Comparison of ENCODE assay signal across 37 cellular contexts in genomic region chr2:59727191-59727590, GRCh38.
"Had no signal": no experiment of that assay in that cellular context is flagged by ENCODE, and none has a peak within 500 bp of the region (broad histone marks: within the 10 kb centered on the region; RNA-seq: fewer than 3 reads in every experiment).

No MANE protein-coding gene starts in this region.

- H3K4me3 ChIP-seq: adrenal gland, ascending aorta, body of pancreas, breast epithelium, cardiac muscle cell had no signal

- H3K9me3 ChIP-seq: adrenal gland, ascending aorta, body of pancreas, breast epithelium had no signal

- H3K36me3 Mint-ChIP-seq: activated naive CD4-positive, alpha-beta T cell treated with anti-CD3 and anti-CD28 coated beads, Interleukin-2, amount 10 ng/mL, durations not matched to agents 7 days and 5 days; activated naive CD4-positive, alpha-beta T cell treated with anti-CD3 and anti-CD28 coated beads, Interleukin-2, amount 50 U/mL, for 24 hours; activated naive CD4-positive, alpha-beta T cell treated with anti-CD3 and anti-CD28 coated beads, Interleukin-2, amount 50 U/mL, for 72 hours; activated naive CD8-positive, alpha-beta T cell; activated naive CD8-positive, alpha-beta T cell treated with anti-CD3 and anti-CD28 coated beads for 36 hours; activated naive CD8-positive, alpha-beta T cell treated with anti-CD3 and anti-CD28 coated beads, Interleukin-2, amount 10 ng/mL, durations not matched to agents 7 days and 5 days; brain had no signal

- H3K27me3 Mint-ChIP-seq: activated naive CD4-positive, alpha-beta T cell treated with anti-CD3 and anti-CD28 coated beads, Interleukin-2, amount 10 ng/mL, durations not matched to agents 7 days and 5 days; activated naive CD4-positive, alpha-beta T cell treated with anti-CD3 and anti-CD28 coated beads, Interleukin-2, amount 50 U/mL, for 24 hours; activated naive CD8-positive, alpha-beta T cell; activated naive CD8-positive, alpha-beta T cell treated with anti-CD3 and anti-CD28 coated beads for 36 hours; activated naive CD8-positive, alpha-beta T cell treated with anti-CD3 and anti-CD28 coated beads, Interleukin-2, amount 10 ng/mL, durations not matched to agents 7 days and 5 days; activated naive CD8-positive, alpha-beta T cell treated with anti-CD3 and anti-CD28 coated beads, Interleukin-2, amount 50 U/mL, for 24 hours; activated T-helper 17 cell treated with anti-CD3 and anti-CD28 coated beads, Interleukin-2, amount 50 U/mL, for 72 hours; brain; central memory CD8-positive, alpha-beta T cell had no signal

- H3K9me3 Mint-ChIP-seq: activated naive CD4-positive, alpha-beta T cell treated with anti-CD3 and anti-CD28 coated beads for 36 hours; activated naive CD4-positive, alpha-beta T cell treated with anti-CD3 and anti-CD28 coated beads, Interleukin-2, amount 10 ng/mL, durations not matched to agents 7 days and 5 days; activated naive CD4-positive, alpha-beta T cell treated with anti-CD3 and anti-CD28 coated beads, Interleukin-2, amount 50 U/mL, for 24 hours; activated naive CD4-positive, alpha-beta T cell treated with anti-CD3 and anti-CD28 coated beads, Interleukin-2, amount 50 U/mL, for 72 hours; activated naive CD8-positive, alpha-beta T cell treated with anti-CD3 and anti-CD28 coated beads for 36 hours; activated naive CD8-positive, alpha-beta T cell treated with anti-CD3 and anti-CD28 coated beads, Interleukin-2, amount 10 ng/mL, durations not matched to agents 7 days and 5 days; activated naive CD8-positive, alpha-beta T cell treated with anti-CD3 and anti-CD28 coated beads, Interleukin-2, amount 50 U/mL, for 24 hours; activated T-cell treated with anti-CD3 and anti-CD28 coated beads, Interleukin-2, amount 50 U/mL, for 24 hours; activated T-cell treated with anti-CD3 and anti-CD28 coated beads, Interleukin-2, amount 50 U/mL, for 4 hours; activated T-cell treated with anti-CD3 and anti-CD28 coated beads, Interleukin-2, amount 50 U/mL, for 72 hours; activated T-helper 1 cell treated with anti-CD3 and anti-CD28 coated beads, Interleukin-12 subunit alpha, Interleukin-12 subunit beta, Interleukin-2, Interleukin-4 antibody, amounts not matched to agents 30 ng/mL and 10 ng/mL and 1 ng/mL, durations not matched to agents 14 hours and 24 hours and 36 hours; activated T-helper 2 cell treated with anti-CD3 and anti-CD28 coated beads, Interferon-gamma antibody, Interleukin-2, Interleukin-4, amounts not matched to agents 10 μg/mL and 5 μg/mL and 100 μg/mL, durations not matched to agents 14 hours and 24 hours and 36 hours; brain had no signal

- H3K4me1 Mint-ChIP-seq: activated naive CD4-positive, alpha-beta T cell treated with anti-CD3 and anti-CD28 coated beads, Interleukin-2, amount 50 U/mL, for 24 hours; activated naive CD8-positive, alpha-beta T cell treated with anti-CD3 and anti-CD28 coated beads, Interleukin-2, amount 50 U/mL, for 24 hours; activated T-helper 17 cell treated with anti-CD3 and anti-CD28 coated beads, Interleukin-2, amount 50 U/mL, for 72 hours; central memory CD8-positive, alpha-beta T cell had no signal

- ATAC-seq: activated naive CD4-positive, alpha-beta T cell treated with anti-CD3 and anti-CD28 coated beads, Interleukin-2, amount 50 U/mL, for 72 hours; activated naive CD8-positive, alpha-beta T cell treated with anti-CD3 and anti-CD28 coated beads, Interleukin-2, amount 50 U/mL, for 24 hours; activated T-cell treated with anti-CD3 and anti-CD28 coated beads, Interleukin-2, amount 50 U/mL, for 4 hours; activated T-cell treated with anti-CD3 and anti-CD28 coated beads, Interleukin-2, amount 50 U/mL, for 72 hours; activated T-helper 17 cell treated with anti-CD3 and anti-CD28 coated beads, Interleukin-2, amount 50 U/mL, for 72 hours; body of pancreas had no signal

- H3K27me3 ChIP-seq: adrenal gland, ascending aorta, body of pancreas, brain microvascular endothelial cell, breast epithelium, cardiac muscle cell had no signal

- H3K36me3 ChIP-seq: adrenal gland, ascending aorta, brain microvascular endothelial cell, breast epithelium, cardiac muscle cell had no signal

- H3K4me1 ChIP-seq: adrenal gland, ascending aorta, body of pancreas, breast epithelium had no signal

- DNase-seq: activated effector memory CD4-positive, alpha-beta T cell treated with anti-CD3 and anti-CD28 coated beads, Interleukin-2, amount 50 U/mL, for 16 hours; activated effector memory CD4-positive, alpha-beta T cell treated with Interleukin-2 at 50 U/mL for 16 hours; activated gamma-delta T cell; activated gamma-delta T cell treated with Interleukin-2 at 50 U/mL for 16 hours; activated naive CD4-positive, alpha-beta T cell; activated naive CD4-positive, alpha-beta T cell treated with anti-CD3 and anti-CD28 coated beads for 36 hours; activated naive CD4-positive, alpha-beta T cell treated with anti-CD3 and anti-CD28 coated beads, Interleukin-2, amount 10 ng/mL, durations not matched to agents 7 days and 5 days; activated naive CD4-positive, alpha-beta T cell treated with anti-CD3 and anti-CD28 coated beads, Interleukin-2, amount 50 U/mL, for 16 hours; activated naive CD4-positive, alpha-beta T cell treated with Interleukin-2 at 50 U/mL for 16 hours; activated naive CD8-positive, alpha-beta T cell treated with anti-CD3 and anti-CD28 coated beads for 36 hours; activated naive CD8-positive, alpha-beta T cell treated with anti-CD3 and anti-CD28 coated beads, Interleukin-2, amount 10 ng/mL, durations not matched to agents 7 days and 5 days; activated naive CD8-positive, alpha-beta T cell treated with anti-CD3 and anti-CD28 coated beads, Interleukin-2, amount 50 U/mL, for 24 hours; activated T-cell treated with anti-CD3 and anti-CD28 coated beads, Interleukin-2, amount 50 U/mL, for 24 hours; activated T-cell treated with anti-CD3 and anti-CD28 coated beads, Interleukin-2, amount 50 U/mL, for 4 hours; activated T-cell treated with anti-CD3 and anti-CD28 coated beads, Interleukin-2, amount 50 U/mL, for 48 hours; activated T-cell treated with anti-CD3 and anti-CD28 coated beads, Interleukin-2, amount 50 U/mL, for 72 hours; adrenal gland; amniotic stem cell; amygdala; anterior cingulate cortex; aorta; body of pancreas; brain microvascular endothelial cell; caudate nucleus; central memory CD4-positive, alpha-beta T cell; cerebellar nuclear complex had no signal

- H3K4me3 Mint-ChIP-seq: activated naive CD4-positive, alpha-beta T cell treated with anti-CD3 and anti-CD28 coated beads for 36 hours; activated naive CD4-positive, alpha-beta T cell treated with anti-CD3 and anti-CD28 coated beads, Interleukin-2, amount 10 ng/mL, durations not matched to agents 7 days and 5 days; activated naive CD4-positive, alpha-beta T cell treated with anti-CD3 and anti-CD28 coated beads, Interleukin-2, amount 50 U/mL, for 24 hours; activated naive CD8-positive, alpha-beta T cell; activated naive CD8-positive, alpha-beta T cell treated with anti-CD3 and anti-CD28 coated beads for 36 hours; activated naive CD8-positive, alpha-beta T cell treated with anti-CD3 and anti-CD28 coated beads, Interleukin-2, amount 10 ng/mL, durations not matched to agents 7 days and 5 days; activated naive CD8-positive, alpha-beta T cell treated with anti-CD3 and anti-CD28 coated beads, Interleukin-2, amount 50 U/mL, for 24 hours; activated T-cell treated with anti-CD3 and anti-CD28 coated beads, Interleukin-2, amount 50 U/mL, for 24 hours; activated T-cell treated with anti-CD3 and anti-CD28 coated beads, Interleukin-2, amount 50 U/mL, for 4 hours; activated T-cell treated with anti-CD3 and anti-CD28 coated beads, Interleukin-2, amount 50 U/mL, for 72 hours; activated T-helper 1 cell treated with anti-CD3 and anti-CD28 coated beads, Interleukin-12 subunit alpha, Interleukin-12 subunit beta, Interleukin-2, Interleukin-4 antibody, amounts not matched to agents 30 ng/mL and 10 ng/mL and 1 ng/mL, durations not matched to agents 14 hours and 24 hours and 36 hours; activated T-helper 17 cell treated with anti-CD3 and anti-CD28 coated beads, Interleukin-2, amount 50 U/mL, for 72 hours; brain; central memory CD8-positive, alpha-beta T cell had no signal

- H3K27ac ChIP-seq: adrenal gland, ascending aorta, body of pancreas, brain microvascular endothelial cell, breast epithelium, cardiac muscle cell had no signal

- H3K27ac Mint-ChIP-seq: activated naive CD4-positive, alpha-beta T cell treated with anti-CD3 and anti-CD28 coated beads for 36 hours; activated naive CD4-positive, alpha-beta T cell treated with anti-CD3 and anti-CD28 coated beads, Interleukin-2, amount 10 ng/mL, durations not matched to agents 7 days and 5 days; activated naive CD4-positive, alpha-beta T cell treated with anti-CD3 and anti-CD28 coated beads, Interleukin-2, amount 50 U/mL, for 24 hours; activated naive CD4-positive, alpha-beta T cell treated with anti-CD3 and anti-CD28 coated beads, Interleukin-2, amount 50 U/mL, for 72 hours; activated naive CD8-positive, alpha-beta T cell; activated naive CD8-positive, alpha-beta T cell treated with anti-CD3 and anti-CD28 coated beads for 36 hours; activated naive CD8-positive, alpha-beta T cell treated with anti-CD3 and anti-CD28 coated beads, Interleukin-2, amount 10 ng/mL, durations not matched to agents 7 days and 5 days; activated naive CD8-positive, alpha-beta T cell treated with anti-CD3 and anti-CD28 coated beads, Interleukin-2, amount 50 U/mL, for 24 hours; activated T-cell treated with anti-CD3 and anti-CD28 coated beads, Interleukin-2, amount 50 U/mL, for 24 hours; activated T-cell treated with anti-CD3 and anti-CD28 coated beads, Interleukin-2, amount 50 U/mL, for 72 hours; activated T-helper 1 cell treated with anti-CD3 and anti-CD28 coated beads, Interleukin-12 subunit alpha, Interleukin-12 subunit beta, Interleukin-2, Interleukin-4 antibody, amounts not matched to agents 30 ng/mL and 10 ng/mL and 1 ng/mL, durations not matched to agents 14 hours and 24 hours and 36 hours; activated T-helper 17 cell treated with anti-CD3 and anti-CD28 coated beads, Interleukin-2, amount 50 U/mL, for 72 hours; activated T-helper 2 cell treated with anti-CD3 and anti-CD28 coated beads, Interferon-gamma antibody, Interleukin-2, Interleukin-4, amounts not matched to agents 10 μg/mL and 5 μg/mL and 100 μg/mL, durations not matched to agents 14 hours and 24 hours and 36 hours had no signal
